ENCODE assay signal across 2 cellular contexts in genomic region chr3:7280318-7280717, GRCh38.
A peak's percentile ranks its signal among the peaks of the same experiment; 100 is the strongest.
TF ChIP-seq lines count a peak whose summit lies in the region.

No MANE protein-coding gene starts in this region.

TF ChIP-seq in HepG2, 621 proteins besides CTCF, POLR2A, EP300 and RAD21 (continued from another document):
- no peak for TF ChIP-seq ISL2 (CRISPR knock-in tag; IDR thresholded peaks at IDR 0.05)
- TF ChIP-seq ZBTB26 (CRISPR knock-in tag; IDR thresholded peaks at IDR 0.05; ENCODE audit: borderline replicate concordance), result no peak
- no peak for TF ChIP-seq BORCS8-MEF2B (CRISPR knock-in tag; IDR thresholded peaks at IDR 0.05)
- TF ChIP-seq RXRA (CRISPR knock-in tag; IDR thresholded peaks at IDR 0.05), result no peak
- no peak for TF ChIP-seq U2AF2 (IDR thresholded peaks at IDR 0.05; ENCODE audit: low read depth, low read length)
- TF ChIP-seq HNRNPH1 (optimal IDR thresholded peaks at IDR 0.05; ENCODE audit: low read depth, low read length), result no peak
- TF ChIP-seq SMARCE1 (IDR thresholded peaks at IDR 0.05; ENCODE audit: borderline replicate concordance), result no peak
- no peak for TF ChIP-seq ZNF101 (CRISPR knock-in tag; IDR thresholded peaks at IDR 0.05; ENCODE audit: borderline replicate concordance, low read depth)
- peak; percentile 24 to 68; a peak in 3 of 4 replicates for TF ChIP-seq MAFK (conservative IDR thresholded peaks at IDR 0.05 in 1 of 2, IDR thresholded peaks at IDR 0.05 in 1 of 2; ENCODE audit: low read length in 2 of 2)
- peak; percentile 31; the same call in 1 of the 2 replicates for TF ChIP-seq MAFF (IDR thresholded peaks at IDR 0.05; ENCODE audit: low read depth, low read length)
- TF ChIP-seq, protein P1, sequence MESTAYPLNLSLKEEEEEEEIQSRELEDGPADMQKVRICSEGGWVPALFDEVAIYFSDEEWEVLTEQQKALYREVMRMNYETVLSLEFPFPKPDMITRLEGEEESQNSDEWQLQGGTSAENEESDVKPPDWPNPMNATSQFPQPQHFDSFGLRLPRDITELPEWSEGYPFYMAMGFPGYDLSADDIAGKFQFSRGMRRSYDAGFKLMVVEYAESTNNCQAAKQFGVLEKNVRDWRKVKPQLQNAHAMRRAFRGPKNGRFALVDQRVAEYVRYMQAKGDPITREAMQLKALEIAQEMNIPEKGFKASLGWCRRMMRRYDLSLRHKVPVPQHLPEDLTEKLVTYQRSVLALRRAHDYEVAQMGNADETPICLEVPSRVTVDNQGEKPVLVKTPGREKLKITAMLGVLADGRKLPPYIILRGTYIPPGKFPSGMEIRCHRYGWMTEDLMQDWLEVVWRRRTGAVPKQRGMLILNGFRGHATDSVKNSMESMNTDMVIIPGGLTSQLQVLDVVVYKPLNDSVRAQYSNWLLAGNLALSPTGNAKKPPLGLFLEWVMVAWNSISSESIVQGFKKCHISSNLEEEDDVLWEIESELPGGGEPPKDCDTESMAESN (CRISPR knock-in tag; conservative IDR thresholded peaks at IDR 0.05), result no peak

TF ChIP-seq in endothelial cell of umbilical vein, 7 proteins besides CTCF, POLR2A, EP300 and RAD21 (continued from another document):
- no peak for TF ChIP-seq JUN (IDR thresholded peaks at IDR 0.05; ENCODE audit: borderline replicate concordance, insufficient read depth, insufficient read length, low read depth)
